In genomic region chr1:8611634-8612521, GRCh38 we compare ENCODE assay signal across 7 cellular contexts.
DNase-seq lines count a peak whose midpoint lies in the region; ATAC-seq, FAIRE-seq and TF ChIP-seq lines count a peak whose summit lies in the region.
"Not testable (repeated sequence)": the region's sequence is repeated elsewhere in the genome, so short reads cannot be mapped to it uniquely, and the experiment has no call there.

No MANE protein-coding gene starts in this region.

- 100% methylated on average over 3 of the region's 3 CpGs for WGBS in HepG2 (ENCODE audit: low lambda C conversion rate)

- H3K36me3 Mint-ChIP-seq in WTC11; stimulated activated effector memory CD8-positive, alpha-beta T cell treated with anti-CD3 and anti-CD28 coated beads, Interleukin-12 subunit alpha, Interleukin-12 subunit beta, amount 100 ng/mL, for 72 hours: not testable (repeated sequence)
- peaks cover 13% of the 10 kb centered on the region for H3K36me3 Mint-ChIP-seq in astrocyte (ENCODE audit: low read depth, unreplicated experiment)

- peak overlapping the region; percentile 74 for H3K27ac Mint-ChIP-seq in WTC11
- not testable (repeated sequence) for H3K27ac Mint-ChIP-seq in astrocyte (ENCODE audit: unreplicated experiment); stimulated activated effector memory CD8-positive, alpha-beta T cell treated with anti-CD3 and anti-CD28 coated beads, Interleukin-12 subunit alpha, Interleukin-12 subunit beta, amount 100 ng/mL, for 72 hours

- not testable (repeated sequence) for H3K27me3 ChIP-seq in astrocyte (ENCODE audit: insufficient read depth, low read length); HepG2 (ENCODE audit: control insufficient read depth in 1 of 2, insufficient read depth in 2 of 2, low read length in 2 of 2)

- in situ Hi-C loops in HepG2 (cut with HindIII; ENCODE audit: extremely low pct_ligation_motif_present, low pct_unique_long_range_greater_than_20kb) = not testable (repeated sequence)

- H3K9me3 ChIP-seq in astrocyte (ENCODE audit: insufficient read depth, low read depth, low read length); HepG2 (ENCODE audit: low read length): not testable (repeated sequence)

- not testable (repeated sequence) for H3K4me2 ChIP-seq in astrocyte (ENCODE audit: low read length); HepG2 (ENCODE audit: low read depth, low read length)

- not testable (repeated sequence) for H2AFZ ChIP-seq in astrocyte (ENCODE audit: low read depth, low read length); HepG2 (ENCODE audit: low read length)

- POLR2A ChIA-PET in WTC11 (lab: Charles Lee); HepG2 (lab: Yijun Ruan, JAX): not testable (repeated sequence)

- TF ChIP-seq RAD21 in HepG2 (CRISPR knock-in tag; IDR thresholded peaks at IDR 0.05) = not testable (repeated sequence)

- H4K20me1 ChIP-seq in astrocyte (ENCODE audit: insufficient read depth, low read length) = not testable (repeated sequence)
- H4K20me1 ChIP-seq in HepG2 (ENCODE audit: insufficient read depth, low read length) = peaks cover 19% of the 10 kb centered on the region

- H3K27ac ChIP-seq in astrocyte (ENCODE audit: low read depth, low read length); HepG2 (ENCODE audit: extremely low read length, insufficient read depth, low read length): not testable (repeated sequence)

- not testable (repeated sequence) for TF ChIP-seq CTCF in WTC11 (IDR thresholded peaks at IDR 0.05); astrocyte (IDR thresholded peaks at IDR 0.05; ENCODE audit: insufficient read depth, low read depth, low read length); HepG2 (CRISPR knock-in tag; IDR thresholded peaks at IDR 0.05)

- H3K79me2 ChIP-seq in astrocyte (ENCODE audit: insufficient read depth, low read length) = not testable (repeated sequence)
- peaks cover 25% of the 10 kb centered on the region for H3K79me2 ChIP-seq in HepG2 (ENCODE audit: insufficient read depth, low read length)

- H3K4me1 Mint-ChIP-seq in WTC11; astrocyte (ENCODE audit: low read depth, unreplicated experiment); stimulated activated effector memory CD8-positive, alpha-beta T cell treated with anti-CD3 and anti-CD28 coated beads, Interleukin-12 subunit alpha, Interleukin-12 subunit beta, amount 100 ng/mL, for 72 hours: not testable (repeated sequence)

- not testable (repeated sequence) for TF ChIP-seq EP300 in HepG2 (IDR thresholded peaks at IDR 0.05; ENCODE audit: low read depth in 2 of 2, low read length in 2 of 2); HepG2 (CRISPR knock-in tag; IDR thresholded peaks at IDR 0.05; ENCODE audit: borderline replicate concordance)

- H3K9ac ChIP-seq in astrocyte (ENCODE audit: low read length); HepG2 (ENCODE audit: insufficient read depth, low read depth, low read length): not testable (repeated sequence)

- BruUV-seq in HepG2 (replicated peaks; lab: Mats Ljungman, UMichigan) = not testable (repeated sequence)

- CTCF ChIA-PET in WTC11 (lab: Charles Lee); HepG2 (lab: Yijun Ruan, JAX; ENCODE audit: low intra/inter-chr PET ratio, low total read pairs): not testable (repeated sequence)

- not testable (repeated sequence) for TF ChIP-seq POLR2A in H54 (IDR thresholded peaks at IDR 0.05; ENCODE audit: low read depth, low read length); HepG2 (IDR thresholded peaks at IDR 0.05; ENCODE audit: insufficient read depth in 1 of 2, low read depth in 2 of 2, low read length in 2 of 2)

- DNase-seq in H54 (ENCODE audit: insufficient read length, low spot score); WTC11 (ENCODE audit: low spot score); astrocyte (ENCODE audit: low read depth); HepG2 (ENCODE audit: low spot score): not testable (repeated sequence)
- DNase-seq in NCI-H2029 (lab: John Stamatoyannopoulos, UW) = peak; percentile 26
- DNase-seq in NCI-H69 (lab: John Stamatoyannopoulos, UW) = peak; percentile 67
- DNase-seq in stimulated activated effector memory CD8-positive, alpha-beta T cell treated with anti-CD3 and anti-CD28 coated beads, Interleukin-12 subunit alpha, Interleukin-12 subunit beta, amount 100 ng/mL, for 72 hours (ENCODE audit: low spot score in 2 of 2) = peak in 1 of 2 donors; percentile 18

- H3K9me3 Mint-ChIP-seq in WTC11; astrocyte (ENCODE audit: unreplicated experiment); stimulated activated effector memory CD8-positive, alpha-beta T cell treated with anti-CD3 and anti-CD28 coated beads, Interleukin-12 subunit alpha, Interleukin-12 subunit beta, amount 100 ng/mL, for 72 hours: not testable (repeated sequence)

- FAIRE-seq in H54 (lab: Jason Lieb, UNC) = peak; percentile 23
- peak; percentile 37 for FAIRE-seq in astrocyte (lab: Jason Lieb, UNC)
- FAIRE-seq in HepG2 (lab: Jason Lieb, UNC) = peak; percentile 62

- not testable (repeated sequence) for H3K36me3 ChIP-seq in astrocyte (ENCODE audit: insufficient read depth, low read length)
- peaks cover 4 to 11% of the 10 kb centered on the region in 2 experiments for H3K36me3 ChIP-seq in HepG2 (replicated peaks in 1 of 2; ENCODE audit: control insufficient read depth in 1 of 2, insufficient read depth in 2 of 2, low read length in 2 of 2)

- not testable (repeated sequence) for H3K27me3 Mint-ChIP-seq in WTC11 (ENCODE audit: low read depth); astrocyte (ENCODE audit: low read depth, unreplicated experiment)

- intact Hi-C loops in HepG2 (cut with micrococcal nuclease; ENCODE audit: unreplicated experiment) = not testable (repeated sequence)

- ATAC-seq in WTC11, HepG2: not testable (repeated sequence)
- peak; percentile 45 for ATAC-seq in stimulated activated effector memory CD8-positive, alpha-beta T cell treated with anti-CD3 and anti-CD28 coated beads, Interleukin-12 subunit alpha, Interleukin-12 subunit beta, amount 100 ng/mL, for 72 hours

- H3K4me3 Mint-ChIP-seq in WTC11; astrocyte (ENCODE audit: unreplicated experiment); stimulated activated effector memory CD8-positive, alpha-beta T cell treated with anti-CD3 and anti-CD28 coated beads, Interleukin-12 subunit alpha, Interleukin-12 subunit beta, amount 100 ng/mL, for 72 hours: not testable (repeated sequence)

- not testable (repeated sequence) for H3K4me1 ChIP-seq in astrocyte (ENCODE audit: insufficient read depth, low read length); HepG2 (ENCODE audit: insufficient read depth, low read length)

- not testable (repeated sequence) for H3K4me3 ChIP-seq in astrocyte (ENCODE audit: insufficient read depth, low read depth, low read length); HepG2 (replicated peaks in 1 of 3; ENCODE audit: insufficient read depth in 1 of 3, low read depth in 2 of 3, low read length in 3 of 3)

TF ChIP-seq in HepG2, 621 proteins besides CTCF, POLR2A, EP300 and RAD21:
- peak; percentile 58; the same call in 1 of the 2 replicates for TF ChIP-seq ATF7 (IDR thresholded peaks at IDR 0.05)
- not testable (repeated sequence) for TF ChIP-seq ATF7 (CRISPR knock-in tag; IDR thresholded peaks at IDR 0.05)
